18 cellular contexts compared by ENCODE assay signal in genomic region chr12:100720016-100720654, GRCh38.
A peak's percentile ranks its signal among the peaks of the same experiment; 100 is the strongest.
DNase-seq lines count a peak whose midpoint lies in the region; ATAC-seq and TF ChIP-seq lines count a peak whose summit lies in the region.
"Had no signal": no experiment of that assay in that cellular context is flagged by ENCODE, and none has a peak within 500 bp of the region (broad histone marks: within the 10 kb centered on the region; RNA-seq: fewer than 3 reads in every experiment).

No MANE protein-coding gene starts in this region.

- peak; percentile 46 for ATAC-seq in GM19043 (IDR thresholded peaks at IDR 0.05; ENCODE audit: low read depth, unreplicated experiment)
- peak; percentile 57 for ATAC-seq in mucosa of descending colon
- ATAC-seq in GM18870 (IDR thresholded peaks at IDR 0.05; ENCODE audit: unreplicated experiment) = no peak
- ATAC-seq: HepG2 had no signal

- H3K79me2 ChIP-seq in KMS-11 (ENCODE audit: insufficient read depth, low read depth) = no peaks in the 10 kb centered on the region

- peak overlapping the region; percentile 11 for H2AFZ ChIP-seq in KMS-11 (ENCODE audit: low read depth)

- H3K4me1 ChIP-seq in KMS-11 (ENCODE audit: low read depth, poor library complexity, severe bottlenecking) (peaks cover 38% of the 10 kb centered on the region), mucosa of descending colon (ENCODE audit: low read depth) (peaks cover 5% of the 10 kb centered on the region)

- H3K4me3 ChIP-seq in KMS-11 (IDR thresholded peaks at IDR 0.05; ENCODE audit: insufficient read depth, low read depth, low read length) (no peak overlapping the region), mucosa of descending colon (no peak overlapping the region)
- H3K4me3 ChIP-seq: BLaER1, MG63, Peyer's patch had no signal

- no peak for TF ChIP-seq CTCF in KMS-11 (conservative IDR thresholded peaks at IDR 0.05; ENCODE audit: low read depth, low read length)
- no peak for TF ChIP-seq CTCF in mucosa of descending colon (IDR thresholded peaks at IDR 0.05)

- H4K20me1 ChIP-seq in KMS-11 (ENCODE audit: insufficient read depth) = no peaks in the 10 kb centered on the region
- H4K20me1 ChIP-seq: BLaER1 had no signal

- peak overlapping the region; percentile 85 for H3K4me2 ChIP-seq in KMS-11
- H3K4me2 ChIP-seq: BLaER1 had no signal

- H3K9me3 ChIP-seq in mucosa of descending colon = no peaks in the 10 kb centered on the region
- H3K9me3 ChIP-seq: MG63, Peyer's patch had no signal

- no peak for DNase-seq in epithelial cell of prostate (ENCODE audit: low read depth, low spot score)
- DNase-seq in mucosa of descending colon = peak in 1 of 3 donors; percentile 54
- DNase-seq in SW480 (ENCODE audit: low spot score) = no peak
- no peak for DNase-seq in superior temporal gyrus (ENCODE audit: extremely low spot score)
- no peak for DNase-seq in DMS114 treated with DMSO at 0.1 percent for 48 hours (lab: John Stamatoyannopoulos, UW; ENCODE audit: unreplicated experiment)
- DNase-seq: GDM1, MG63, NCI-H1105, NCI-H1694 treated with DMSO at 0.1 percent for 48 hours, NCI-H446, NCI-H748 treated with DMSO at 0.1 percent for 48 hours, Peyer's patch, SIG-M5 had no signal

- H3K27ac ChIP-seq in KMS-11 (peak overlapping the region; percentile 53), epithelial cell of prostate (peak overlapping the region; percentile 15)
- H3K27ac ChIP-seq: BLaER1, Peyer's patch had no signal

- intact Hi-C loops in mucosa of descending colon (cut with DNase I, micrococcal nuclease) = no loop called here

- H3K27me3 ChIP-seq in KMS-11 (ENCODE audit: insufficient read depth, low read depth) = no peaks in the 10 kb centered on the region
- H3K27me3 ChIP-seq: BLaER1 had no signal

- H3K36me3 ChIP-seq in KMS-11 (ENCODE audit: insufficient read depth) (no peaks in the 10 kb centered on the region), mucosa of descending colon (ENCODE audit: low read depth) (no peaks in the 10 kb centered on the region)
- H3K36me3 ChIP-seq: BLaER1, MG63, Peyer's patch had no signal

- peak overlapping the region; percentile 14; the same call in 1 of the 2 replicates for H3K9ac ChIP-seq in KMS-11
- H3K9ac ChIP-seq: BLaER1 had no signal
